10 cellular contexts compared by ENCODE assay signal in the genomic region with DNA sequence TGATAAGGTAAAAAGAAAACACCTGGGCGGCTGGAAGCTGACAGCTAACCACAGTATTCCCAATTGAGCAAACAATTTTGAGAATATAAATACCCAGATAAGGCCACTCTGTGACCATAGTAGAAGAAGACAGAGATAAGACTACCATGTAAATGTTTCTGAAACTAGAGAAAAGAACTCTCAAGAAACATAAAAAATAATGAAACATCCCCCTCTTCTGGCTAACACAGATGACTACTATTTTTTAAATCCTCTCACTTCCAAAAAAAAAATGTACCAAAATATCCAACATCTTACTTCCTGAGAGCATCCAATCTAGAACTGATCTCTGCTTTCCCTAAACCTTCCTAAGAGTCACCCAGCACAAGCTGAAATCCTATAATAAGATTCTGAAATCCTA.
DNase-seq lines count a peak whose midpoint lies in the region; ATAC-seq and TF ChIP-seq lines count a peak whose summit lies in the region.
"Had no signal": no experiment of that assay in that cellular context is flagged by ENCODE, and none has a peak within 500 bp of the region (broad histone marks: within the 10 kb centered on the region; RNA-seq: fewer than 3 reads in every experiment).

No MANE protein-coding gene starts in this region.

- H3K4me1 ChIP-seq in GM23248 (ENCODE audit: insufficient read depth) (no peaks in the 10 kb centered on the region), OCI-LY3 (ENCODE audit: low read length) (no peaks in the 10 kb centered on the region), ascending aorta (no peaks in the 10 kb centered on the region), body of pancreas (no peaks in the 10 kb centered on the region)

- H3K36me3 ChIP-seq in GM23248 (ENCODE audit: low read depth) (no peaks in the 10 kb centered on the region), OCI-LY3 (replicated peaks; ENCODE audit: low read depth, low read length) (no peaks in the 10 kb centered on the region), ascending aorta (no peaks in the 10 kb centered on the region), body of pancreas (replicated peaks in 1 of 2; ENCODE audit: insufficient read depth in 1 of 2, low read depth in 2 of 2) (no peaks in the 10 kb centered on the region), MG63 (no peaks in the 10 kb centered on the region)
- H3K36me3 ChIP-seq: suprapubic skin had no signal

- TF ChIP-seq CTCF in 22Rv1 (IDR thresholded peaks at IDR 0.05) (peak; percentile 44), OCI-LY3 (IDR thresholded peaks at IDR 0.05; ENCODE audit: low read depth, low read length) (peak; percentile 41), fibroblast of pulmonary artery (IDR thresholded peaks at IDR 0.05; ENCODE audit: low read length, missing control alignments) (peak; percentile 39), ascending aorta (IDR thresholded peaks at IDR 0.05) (no peak), body of pancreas (IDR thresholded peaks at IDR 0.05) (peak in 3 of 7 experiments; percentile 7 to 12 (median 12))

- peak; percentile 34 for DNase-seq in GM23248
- peak; percentile 53 for DNase-seq in fibroblast of pulmonary artery (ENCODE audit: low read depth)
- no peak for DNase-seq in NCI-H1436 treated with DMSO at 0.1 percent for 48 hours (lab: John Stamatoyannopoulos, UW)
- no peak for DNase-seq in ascending aorta (ENCODE audit: low spot score in 2 of 2)
- DNase-seq in body of pancreas, result no peak
- DNase-seq in MG63, result no peak
- DNase-seq: activated T-cell treated with anti-CD3 and anti-CD28 coated beads, Interleukin-2, amount 50 U/mL, for 1 hour had no signal

- H3K4me3 ChIP-seq in GM23248 (no peak overlapping the region), OCI-LY3 (ENCODE audit: low read length) (no peak overlapping the region), fibroblast of pulmonary artery (replicated peaks; ENCODE audit: low read depth, low read length) (no peak overlapping the region), ascending aorta (no peak overlapping the region), body of pancreas (no peak overlapping the region), MG63 (no peak overlapping the region)
- H3K4me3 ChIP-seq: suprapubic skin had no signal

- 79 to 87% methylated on average over 1 of the region's 1 CpG for whole genome bisulfite sequencing in GM23248 (ENCODE audit: low coverage in 1 of 2, low lambda C conversion rate in 2 of 2, missing lambda C conversion rate in 2 of 2), 2 experiments
- WGBS in body of pancreas, 2 donors, result 18 to 29% methylated on average over 1 of the region's 1 CpG

- intact Hi-C loops in ascending aorta (cut with DNase I) (no loop called here), body of pancreas (cut with DNase I) (no loop called here)

- H3K4me2 ChIP-seq in GM23248 (ENCODE audit: unreplicated experiment), result no peak overlapping the region
- no peak overlapping the region for H3K4me2 ChIP-seq in OCI-LY3 (ENCODE audit: low read length)

- H3K27me3 ChIP-seq in GM23248 (replicated peaks; ENCODE audit: insufficient read depth), result no peaks in the 10 kb centered on the region
- no peaks in the 10 kb centered on the region for H3K27me3 ChIP-seq in OCI-LY3 (ENCODE audit: low read depth, low read length)
- H3K27me3 ChIP-seq in ascending aorta, result no peaks in the 10 kb centered on the region
- H3K27me3 ChIP-seq in body of pancreas, result no peaks in the 10 kb centered on the region
- no peaks in the 10 kb centered on the region; the same call in 1 of the 2 replicates for H3K27me3 ChIP-seq in MG63
- H3K27me3 ChIP-seq: suprapubic skin had no signal

- no peaks in the 10 kb centered on the region for H4K20me1 ChIP-seq in GM23248 (ENCODE audit: insufficient read depth)
- H4K20me1 ChIP-seq in OCI-LY3 (ENCODE audit: insufficient read depth, low read length), result no peaks in the 10 kb centered on the region

- no peaks in the 10 kb centered on the region for H3K79me2 ChIP-seq in GM23248 (ENCODE audit: insufficient read depth)
- no peaks in the 10 kb centered on the region for H3K79me2 ChIP-seq in OCI-LY3 (ENCODE audit: low read length)

- no peak overlapping the region for H3K9ac ChIP-seq in GM23248
- no peak overlapping the region for H3K9ac ChIP-seq in OCI-LY3 (ENCODE audit: low read length)

- in situ Hi-C loops in GM23248 (cut with MboI), result loop anchor here (25.0 kb wide), 1 partner anchor 659 kb away; a partner anchor contains a TSS

- no peak for ATAC-seq in body of pancreas

- H3F3A ChIP-seq in GM23248 (ENCODE audit: insufficient read depth), result no peaks in the 10 kb centered on the region

- H3K9me2 ChIP-seq in GM23248 (ENCODE audit: insufficient read depth), result no peaks in the 10 kb centered on the region

- H3K9me3 ChIP-seq in GM23248 (ENCODE audit: low read depth) (no peaks in the 10 kb centered on the region), OCI-LY3 (ENCODE audit: insufficient read depth, low read length) (no peaks in the 10 kb centered on the region), ascending aorta (no peaks in the 10 kb centered on the region), body of pancreas (no peaks in the 10 kb centered on the region), MG63 (no peaks in the 10 kb centered on the region)
- H3K9me3 ChIP-seq: suprapubic skin had no signal

- TF ChIP-seq POLR2A in body of pancreas (IDR thresholded peaks at IDR 0.05), result no peak

- H3K27ac ChIP-seq in 22Rv1, result no peak overlapping the region
- H3K27ac ChIP-seq in GM23248, result no peak overlapping the region
- no peak overlapping the region for H3K27ac ChIP-seq in OCI-LY3 (ENCODE audit: low read length)
- H3K27ac ChIP-seq in ascending aorta, result no peak overlapping the region
- H3K27ac ChIP-seq in body of pancreas, result no peak overlapping the region
- H3K27ac ChIP-seq: suprapubic skin had no signal

- H2AFZ ChIP-seq in GM23248 (no peak overlapping the region), OCI-LY3 (ENCODE audit: low read depth, low read length) (no peak overlapping the region)

Comparison
In these comparisons a context has a peak if more than half of its experiments do, and no peak if none do; other contexts are left out.
1. CTCF ChIP-seq: peak in 22Rv1 (single experiment), OCI-LY3 (single experiment) and fibroblast of pulmonary artery (single experiment); none in ascending aorta (0 of 3).
2. DNase-seq: peak in GM23248 (single experiment) and fibroblast of pulmonary artery (single experiment); none in NCI-H1436 treated with DMSO at 0.1 percent for 48 hours (single experiment), ascending aorta (0 of 2), body of pancreas (0 of 4) and MG63 (single experiment).